19 cellular contexts compared by ENCODE assay signal in the genomic region with DNA sequence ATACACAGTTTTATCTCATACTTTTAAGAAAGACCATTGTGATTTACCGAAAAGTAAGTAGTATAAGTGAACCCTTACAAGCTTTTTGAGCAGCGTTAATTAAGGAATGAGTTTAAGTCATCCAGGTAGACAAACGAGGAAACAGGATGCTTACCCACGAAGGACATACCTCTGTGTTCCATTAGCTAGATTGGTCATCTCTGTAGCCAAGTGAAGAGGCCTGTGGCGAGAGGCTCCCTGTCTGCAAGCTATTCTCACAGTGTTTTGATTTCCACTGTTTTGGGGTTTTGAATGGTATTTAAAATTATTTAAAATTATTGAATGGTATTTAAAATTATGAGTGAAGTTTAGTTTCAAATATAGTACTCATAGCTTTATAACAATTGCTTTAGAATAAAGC.
"Had no signal": no experiment of that assay in that cellular context is flagged by ENCODE, and none has a peak within 500 bp of the region (broad histone marks: within the 10 kb centered on the region; RNA-seq: fewer than 3 reads in every experiment).

No MANE protein-coding gene starts in this region.

- H3K4me1 ChIP-seq: psoas muscle had no signal

- H3K9me3 Mint-ChIP-seq: memory B cell, mesothelial cell of epicardium, nephron had no signal

- H3K27me3 Mint-ChIP-seq: memory B cell had no signal

- H3K36me3 ChIP-seq: gastrocnemius medialis, heart right ventricle, left lung, lower lobe of right lung, right lobe of liver, thoracic aorta, transverse colon had no signal

- H3K36me3 Mint-ChIP-seq: mesothelial cell of epicardium had no signal

- H3K4me3 Mint-ChIP-seq: memory B cell, mesothelial cell of epicardium, nephron had no signal

- DNase-seq: cerebellar nuclear complex; effector CD8-positive, alpha-beta T cell; gastrocnemius medialis; heart right ventricle; hypothalamus; kidney glomerular epithelial cell; left lung; lower lobe of right lung; psoas muscle; retina; right lobe of liver; stimulated activated naive CD4-positive, alpha-beta T cell; stomach; substantia nigra; transverse colon had no signal

- H3K9me3 ChIP-seq: gastrocnemius medialis, heart right ventricle, left lung, lower lobe of right lung, psoas muscle, right lobe of liver, stomach, thoracic aorta, transverse colon had no signal

- H3K27me3 ChIP-seq: gastrocnemius medialis, heart right ventricle, left lung, right lobe of liver, stomach, transverse colon had no signal

- H3K4me3 ChIP-seq: gastrocnemius medialis, heart right ventricle, left lung, lower lobe of right lung, psoas muscle, right lobe of liver, stomach, thoracic aorta, transverse colon had no signal

- H3K27ac ChIP-seq: gastrocnemius medialis, heart right ventricle, lower lobe of right lung, psoas muscle, right lobe of liver, stomach, thoracic aorta, transverse colon had no signal

- H3K27ac Mint-ChIP-seq: memory B cell, mesothelial cell of epicardium, nephron had no signal
